8 cellular contexts compared by ENCODE assay signal in the genomic region with DNA sequence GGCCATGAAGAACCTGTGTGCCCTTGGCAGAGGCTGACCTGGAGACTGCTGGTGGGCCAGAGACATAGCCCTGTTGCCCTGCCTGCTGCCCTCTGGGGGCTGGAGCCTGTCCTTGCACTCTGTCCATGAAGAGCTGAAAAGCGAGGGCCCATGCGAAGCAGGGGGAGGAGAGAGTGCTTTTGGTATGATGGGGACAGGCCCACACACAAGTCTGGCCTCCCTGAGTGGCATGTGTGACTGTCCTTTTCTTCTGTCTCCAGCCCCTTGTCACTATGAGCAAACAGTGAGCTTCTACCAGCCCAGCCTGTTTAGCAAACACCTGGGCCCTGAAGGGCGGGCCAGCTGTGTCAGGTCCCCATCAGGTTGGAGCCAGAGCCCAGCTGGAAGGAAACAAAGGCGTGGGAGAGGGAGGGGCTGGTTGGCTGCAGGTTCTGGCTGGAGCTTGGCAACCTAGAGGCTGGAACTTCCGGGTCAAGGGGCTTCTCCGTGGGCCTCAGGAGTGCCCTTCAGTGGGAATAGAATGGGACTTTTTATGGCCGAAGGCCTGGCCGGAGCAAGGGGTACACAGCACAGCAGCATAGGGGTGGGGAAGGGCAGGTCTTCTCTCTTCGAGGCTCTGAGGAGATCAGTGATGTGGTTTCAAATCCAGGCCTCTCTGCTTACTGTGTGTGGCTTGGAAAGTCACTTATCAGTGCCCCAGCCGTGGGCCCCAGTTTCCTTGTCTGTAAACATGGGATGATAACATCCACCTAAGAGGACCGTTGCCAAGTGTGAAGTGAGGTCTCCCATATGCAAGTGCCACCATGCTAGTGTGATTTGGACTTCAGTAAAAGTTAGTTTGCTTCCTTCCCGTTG. TPM values are rescaled to one million over a fixed set of nuclear protein-coding genes. Genes with fewer than 3 reads are reported as not detected.
DNase-seq lines count a peak whose midpoint lies in the region; ATAC-seq and TF ChIP-seq lines count a peak whose summit lies in the region.

No MANE protein-coding gene starts in this region.

- H3K79me2 ChIP-seq in hepatocyte, result peaks cover 18% of the 10 kb centered on the region

- POLR2A ChIA-PET in HEK293 (lab: Yijun Ruan, JAX), result interaction anchor here (5.1 kb wide), 1 partner anchor 14 kb away, joined by 27 read pairs; a partner anchor contains a TSS

- no peaks in the 10 kb centered on the region for H3K9me2 ChIP-seq in hepatocyte (replicated peaks; ENCODE audit: insufficient read depth)

- H3K4me3 ChIP-seq in HEK293 (ENCODE audit: low read depth, low read length) (no peak overlapping the region), hepatocyte (no peak overlapping the region)

- H3K4me2 ChIP-seq in hepatocyte, result peak overlapping the region; percentile 33

- H3K4me1 ChIP-seq in HEK293 (ENCODE audit: control insufficient read depth, insufficient read depth, low read length) (peaks cover 11% of the 10 kb centered on the region), hepatocyte (ENCODE audit: insufficient read depth) (peaks cover 12% of the 10 kb centered on the region)

- WGBS in hepatocyte (ENCODE audit: low lambda C conversion rate, missing lambda C conversion rate), result 69% methylated on average over 12 of the region's 12 CpGs

- no peaks in the 10 kb centered on the region for H4K20me1 ChIP-seq in hepatocyte (ENCODE audit: insufficient read depth, poor library complexity, severe bottlenecking)

- no peaks in the 10 kb centered on the region for H3K9me3 ChIP-seq in HEK293 (ENCODE audit: control insufficient read depth, insufficient read depth, low read depth, low read length)
- no peaks in the 10 kb centered on the region for H3K9me3 ChIP-seq in hepatocyte (ENCODE audit: low read depth)

- H3K36me3 ChIP-seq in HEK293 (ENCODE audit: control insufficient read depth in 2 of 2, insufficient read depth in 1 of 2, low read length in 2 of 2) (no peaks in the 10 kb centered on the region), hepatocyte (replicated peaks; ENCODE audit: insufficient read depth, low read depth) (no peaks in the 10 kb centered on the region)

- TF ChIP-seq CTCF in HEK293 (tag by site-specific recombination; IDR thresholded peaks at IDR 0.05), result peak; percentile 49; the same call in 1 of the 2 replicates
- TF ChIP-seq CTCF in hepatocyte (IDR thresholded peaks at IDR 0.05; ENCODE audit: poor library complexity), result peak; percentile 47

- CTCF ChIA-PET in HEK293 (lab: Yijun Ruan, JAX), result interaction anchor here (0.5 to 8.3 kb wide), 30 partner anchors 10 to 839 kb away, joined by 3 to 77 read pairs (median 4); a partner anchor contains a TSS

- H3K27me3 ChIP-seq in hepatocyte, result no peaks in the 10 kb centered on the region

- DNase-seq in activated CD4-positive, CD25-positive, alpha-beta regulatory T cell treated with anti-CD3 and anti-CD28 coated beads, Interleukin-2, amount 50 U/mL, for 72 hours, result no peak
- DNase-seq in NCI-H345 (lab: John Stamatoyannopoulos, UW), result peak; percentile 59
- peak; percentile 50 to 53 for DNase-seq in activated T-cell treated with anti-CD3 and anti-CD28 coated beads, Interleukin-2, amount 50 U/mL, for 48 hours
- peak; percentile 69 for DNase-seq in hepatocyte (ENCODE audit: low spot score)
- DNase-seq in stimulated activated CD8-positive, alpha-beta memory T cell treated with anti-CD3 and anti-CD28 coated beads, Interleukin-12 subunit alpha, Interleukin-12 subunit beta, amount 100 ng/mL, for 1 hour (ENCODE audit: low read depth), result peak; percentile 11

- ATAC-seq in activated CD4-positive, CD25-positive, alpha-beta regulatory T cell treated with anti-CD3 and anti-CD28 coated beads, Interleukin-2, amount 50 U/mL, for 24 hours, result peak; percentile 51 to 73
- ATAC-seq in GM18858 (IDR thresholded peaks at IDR 0.05; ENCODE audit: unreplicated experiment), result no peak

- H2AFZ ChIP-seq in hepatocyte, result no peak overlapping the region

- no peak overlapping the region for H3K27ac ChIP-seq in HEK293 (ENCODE audit: extremely low read depth, low read depth, low read length)
- peak overlapping the region; percentile 70 for H3K27ac ChIP-seq in hepatocyte

TF ChIP-seq in HEK293, 187 proteins besides CTCF, POLR2A, EP300 and RAD21:
- TF ChIP-seq ZBTB8A (tag by site-specific recombination; IDR thresholded peaks at IDR 0.05) (0 out of 2 replicates have a peak, but pooled peaks have one; percentile 17), OVOL3 (tag by site-specific recombination; IDR thresholded peaks at IDR 0.05) (no peak), ZNF626 (tag by site-specific recombination; IDR thresholded peaks at IDR 0.05) (no peak)
- TF ChIP-seq, protein P1, sequence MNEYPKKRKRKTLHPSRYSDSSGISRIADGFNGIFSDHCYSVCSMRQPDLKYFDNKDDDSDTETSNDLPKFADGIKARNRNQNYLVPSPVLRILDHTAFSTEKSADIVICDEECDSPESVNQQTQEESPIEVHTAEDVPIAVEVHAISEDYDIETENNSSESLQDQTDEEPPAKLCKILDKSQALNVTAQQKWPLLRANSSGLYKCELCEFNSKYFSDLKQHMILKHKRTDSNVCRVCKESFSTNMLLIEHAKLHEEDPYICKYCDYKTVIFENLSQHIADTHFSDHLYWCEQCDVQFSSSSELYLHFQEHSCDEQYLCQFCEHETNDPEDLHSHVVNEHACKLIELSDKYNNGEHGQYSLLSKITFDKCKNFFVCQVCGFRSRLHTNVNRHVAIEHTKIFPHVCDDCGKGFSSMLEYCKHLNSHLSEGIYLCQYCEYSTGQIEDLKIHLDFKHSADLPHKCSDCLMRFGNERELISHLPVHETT (tag by site-specific recombination; IDR thresholded peaks at IDR 0.05), result no peak
- TF ChIP-seq, protein P2, sequence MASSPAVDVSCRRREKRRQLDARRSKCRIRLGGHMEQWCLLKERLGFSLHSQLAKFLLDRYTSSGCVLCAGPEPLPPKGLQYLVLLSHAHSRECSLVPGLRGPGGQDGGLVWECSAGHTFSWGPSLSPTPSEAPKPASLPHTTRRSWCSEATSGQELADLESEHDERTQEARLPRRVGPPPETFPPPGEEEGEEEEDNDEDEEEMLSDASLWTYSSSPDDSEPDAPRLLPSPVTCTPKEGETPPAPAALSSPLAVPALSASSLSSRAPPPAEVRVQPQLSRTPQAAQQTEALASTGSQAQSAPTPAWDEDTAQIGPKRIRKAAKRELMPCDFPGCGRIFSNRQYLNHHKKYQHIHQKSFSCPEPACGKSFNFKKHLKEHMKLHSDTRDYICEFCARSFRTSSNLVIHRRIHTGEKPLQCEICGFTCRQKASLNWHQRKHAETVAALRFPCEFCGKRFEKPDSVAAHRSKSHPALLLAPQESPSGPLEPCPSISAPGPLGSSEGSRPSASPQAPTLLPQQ (tag by site-specific recombination; IDR thresholded peaks at IDR 0.05), result peak; percentile 49; the same call in 1 of the 2 replicates

RNA-seq across cellular contexts. Expression of a gene that starts 14.3 kb away (rescaled TPM):
- total RNA-seq in hepatocyte, result 176 and 257 TPM in 2 replicates
- polyA plus RNA-seq in hepatocyte, result 225 and 263 TPM in 2 replicates
